ENCODE assay signal across 1 cellular context in genomic region chr19:18388328-18389094, GRCh38.
TF ChIP-seq lines count a peak whose summit lies in the region.

No MANE protein-coding gene starts in this region.

TF ChIP-seq in HepG2, 621 proteins besides CTCF, POLR2A, EP300 and RAD21 (continues in another document):
- peak; percentile 54; the same call in 1 of the 2 replicates for TF ChIP-seq GATAD1 (CRISPR knock-in tag; IDR thresholded peaks at IDR 0.05)
- 0 out of 2 replicates have a peak, but pooled peaks have one; percentile 49 for TF ChIP-seq ZNF616 (CRISPR knock-in tag; IDR thresholded peaks at IDR 0.05; ENCODE audit: low read depth)
- TF ChIP-seq HNF1B (CRISPR knock-in tag; IDR thresholded peaks at IDR 0.05): peak; percentile 77
- TF ChIP-seq BCL6 (CRISPR knock-in tag; IDR thresholded peaks at IDR 0.05): peak; percentile 52; the same call in 1 of the 2 replicates
- peak; percentile 80; the same call in 1 of the 2 replicates for TF ChIP-seq GLMP (CRISPR knock-in tag; IDR thresholded peaks at IDR 0.05; ENCODE audit: borderline replicate concordance)
- no peak; the same call in 1 of the 2 replicates for TF ChIP-seq SALL1 (CRISPR knock-in tag; IDR thresholded peaks at IDR 0.05)
- TF ChIP-seq ZFYVE20 (CRISPR knock-in tag; IDR thresholded peaks at IDR 0.05; ENCODE audit: borderline replicate concordance, low read depth): 0 out of 2 replicates have a peak, but pooled peaks have one; percentile 50
- TF ChIP-seq NCOA1 (CRISPR knock-in tag; IDR thresholded peaks at IDR 0.05): peak; percentile 60; the same call in 1 of the 2 replicates
- 0 out of 2 replicates have a peak, but pooled peaks have one; percentile 39 for TF ChIP-seq THYN1 (CRISPR knock-in tag; IDR thresholded peaks at IDR 0.05; ENCODE audit: borderline replicate concordance, low read depth)
- TF ChIP-seq KAT2B (IDR thresholded peaks at IDR 0.05; ENCODE audit: borderline replicate concordance, low read depth, low read length): no peak
- TF ChIP-seq POLR2G (IDR thresholded peaks at IDR 0.05; ENCODE audit: low read depth, low read length): peak; percentile 59
- peak; percentile 73; the same call in 1 of the 2 replicates for TF ChIP-seq ZNF737 (CRISPR knock-in tag; IDR thresholded peaks at IDR 0.05; ENCODE audit: borderline replicate concordance)
- TF ChIP-seq SATB2 (CRISPR knock-in tag; IDR thresholded peaks at IDR 0.05): 0 out of 2 replicates have a peak, but pooled peaks have one; percentile 32
- TF ChIP-seq ZNF550 (CRISPR knock-in tag; IDR thresholded peaks at IDR 0.05; ENCODE audit: borderline replicate concordance): no peak; the same call in 1 of the 2 replicates
- TF ChIP-seq ERF (CRISPR knock-in tag; IDR thresholded peaks at IDR 0.05): peak; percentile 79
- no peak for TF ChIP-seq RFX1 (IDR thresholded peaks at IDR 0.05)
- peak; percentile 56; the same call in 1 of the 2 replicates for TF ChIP-seq LBX2 (CRISPR knock-in tag; IDR thresholded peaks at IDR 0.05; ENCODE audit: borderline replicate concordance)
- 0 out of 2 replicates have a peak, but pooled peaks have one; percentile 85 for TF ChIP-seq ZNF710 (CRISPR knock-in tag; IDR thresholded peaks at IDR 0.05; ENCODE audit: borderline replicate concordance)
- 0 out of 2 replicates have a peak, but pooled peaks have one; percentile 58 for TF ChIP-seq PBX3 (CRISPR knock-in tag; IDR thresholded peaks at IDR 0.05; ENCODE audit: borderline replicate concordance)
- peak; percentile 37; the same call in 1 of the 3 replicates for TF ChIP-seq MXI1 (IDR thresholded peaks at IDR 0.05; ENCODE audit: borderline replicate concordance, low read depth, low read length)
- no peak for TF ChIP-seq NAIF1 (CRISPR knock-in tag; IDR thresholded peaks at IDR 0.05; ENCODE audit: borderline replicate concordance)
- TF ChIP-seq DNMT3B (CRISPR knock-in tag; conservative IDR thresholded peaks at IDR 0.05): peak; percentile 48; the same call in 1 of the 2 replicates
- TF ChIP-seq HMGXB3 (CRISPR knock-in tag; IDR thresholded peaks at IDR 0.05; ENCODE audit: borderline replicate concordance): no peak
- TF ChIP-seq ZMYM2 (CRISPR knock-in tag; IDR thresholded peaks at IDR 0.05): peak; percentile 35; the same call in 1 of the 2 replicates
- TF ChIP-seq ZBTB2 (CRISPR knock-in tag; IDR thresholded peaks at IDR 0.05; ENCODE audit: low read depth): peak; percentile 52; the same call in 1 of the 2 replicates
- TF ChIP-seq HNRNPUL1 (IDR thresholded peaks at IDR 0.05; ENCODE audit: low read depth, low read length): peak; percentile 76; the same call in 1 of the 2 replicates
- TF ChIP-seq GATAD2A (CRISPR knock-in tag; IDR thresholded peaks at IDR 0.05): peak; percentile 38; the same call in 1 of the 2 replicates
- peak; percentile 40 for TF ChIP-seq HDAC2 (CRISPR knock-in tag; IDR thresholded peaks at IDR 0.05)
- 0 out of 2 replicates have a peak, but pooled peaks have one; percentile 40 for TF ChIP-seq CREBL2 (CRISPR knock-in tag; IDR thresholded peaks at IDR 0.05; ENCODE audit: borderline replicate concordance)
- no peak for TF ChIP-seq CBX2 (IDR thresholded peaks at IDR 0.05; ENCODE audit: low read depth, low read length)
- TF ChIP-seq CBX2 (CRISPR knock-in tag; IDR thresholded peaks at IDR 0.05; ENCODE audit: low read depth): no peak
- peak; percentile 61; the same call in 1 of the 2 replicates for TF ChIP-seq JUN (CRISPR knock-in tag; IDR thresholded peaks at IDR 0.05)
- TF ChIP-seq ZSCAN31 (CRISPR knock-in tag; IDR thresholded peaks at IDR 0.05; ENCODE audit: low read depth): peak; percentile 52; the same call in 1 of the 2 replicates
- peak; percentile 70 for TF ChIP-seq STAG1 (CRISPR knock-in tag; IDR thresholded peaks at IDR 0.05)
- TF ChIP-seq NPAS2 (CRISPR knock-in tag; IDR thresholded peaks at IDR 0.05; ENCODE audit: borderline replicate concordance): no peak
- TF ChIP-seq SOX6 (IDR thresholded peaks at IDR 0.05): no peak
- peak; percentile 75 for TF ChIP-seq SOX6 (CRISPR knock-in tag; IDR thresholded peaks at IDR 0.05)
- TF ChIP-seq ZNF441 (CRISPR knock-in tag; IDR thresholded peaks at IDR 0.05; ENCODE audit: borderline replicate concordance): 0 out of 2 replicates have a peak, but pooled peaks have one; percentile 80
- TF ChIP-seq HOXA3 (CRISPR knock-in tag; IDR thresholded peaks at IDR 0.05): peak; percentile 87
- no peak for TF ChIP-seq TRAFD1 (CRISPR knock-in tag; IDR thresholded peaks at IDR 0.05; ENCODE audit: borderline replicate concordance)
- peak; percentile 76 for TF ChIP-seq ZNF362 (CRISPR knock-in tag; IDR thresholded peaks at IDR 0.05; ENCODE audit: borderline replicate concordance)
- 0 out of 2 replicates have a peak, but pooled peaks have one; percentile 85 for TF ChIP-seq ZNF784 (CRISPR knock-in tag; IDR thresholded peaks at IDR 0.05; ENCODE audit: borderline replicate concordance)
- TF ChIP-seq CEBPG (CRISPR knock-in tag; IDR thresholded peaks at IDR 0.05): no peak; the same call in 1 of the 2 replicates
- peak; percentile 55; the same call in 1 of the 2 replicates for TF ChIP-seq ZNF546 (CRISPR knock-in tag; conservative IDR thresholded peaks at IDR 0.05)
- TF ChIP-seq TBL1XR1 (IDR thresholded peaks at IDR 0.05; ENCODE audit: borderline replicate concordance, low read length, partially characterized antibody): no peak
- peak; percentile 58; the same call in 1 of the 2 replicates for TF ChIP-seq ZNF350 (CRISPR knock-in tag; IDR thresholded peaks at IDR 0.05; ENCODE audit: borderline replicate concordance, low read depth)
